ENCODE assay signal across 11 cellular contexts in genomic region chr18:58866261-58867232, GRCh38. TPM values are rescaled to one million over a fixed set of nuclear protein-coding genes. Genes with fewer than 3 reads are reported as not detected.
DNase-seq lines count a peak whose midpoint lies in the region; ATAC-seq and TF ChIP-seq lines count a peak whose summit lies in the region.
"Had no signal": no experiment of that assay in that cellular context is flagged by ENCODE, and none has a peak within 500 bp of the region (broad histone marks: within the 10 kb centered on the region; RNA-seq: fewer than 3 reads in every experiment).

No MANE protein-coding gene starts in this region.

- CTCF ChIA-PET in CD8-positive, alpha-beta T cell (lab: Charles Lee): interaction anchor here (1.0 kb wide), 1 partner anchor 10 kb away, joined by 4 read pairs; no protein-coding TSS in a partner anchor

- no peak overlapping the region for H3K4me3 Mint-ChIP-seq in CD8-positive, alpha-beta T cell
- no peak overlapping the region for H3K4me3 Mint-ChIP-seq in activated T-helper 17 cell treated with anti-CD3 and anti-CD28 coated beads, Interleukin-2, amount 50 U/mL, for 72 hours
- H3K4me3 Mint-ChIP-seq: activated naive CD8-positive, alpha-beta T cell treated with anti-CD3 and anti-CD28 coated beads, Interleukin-2, amount 10 ng/mL, durations not matched to agents 7 days and 5 days had no signal

- H3K36me3 ChIP-seq in CD8-positive, alpha-beta T cell (ENCODE audit: insufficient read depth, low read length): no peaks in the 10 kb centered on the region
- peaks cover 27% of the 10 kb centered on the region for H3K36me3 ChIP-seq in adipocyte (ENCODE audit: control insufficient read depth, insufficient read depth, low read length, severe bottlenecking)
- H3K36me3 ChIP-seq in gastrocnemius medialis: peaks cover 0 to 20% of the 10 kb centered on the region in 2 donors

- H3K4me3 ChIP-seq in CD8-positive, alpha-beta T cell (ENCODE audit: low read depth, low read length): no peak overlapping the region
- H3K4me3 ChIP-seq in adipocyte (ENCODE audit: low read length): no peak overlapping the region
- H3K4me3 ChIP-seq in right cardiac atrium (ENCODE audit: low read length): peak overlapping the region; percentile 37
- H3K4me3 ChIP-seq in gastrocnemius medialis: peak overlapping the region in 2 of 4 donors; percentile 19 to 68

- peak overlapping the region; percentile 23 for H3K27ac Mint-ChIP-seq in CD8-positive, alpha-beta T cell
- H3K27ac Mint-ChIP-seq in activated T-helper 17 cell treated with anti-CD3 and anti-CD28 coated beads, Interleukin-2, amount 50 U/mL, for 72 hours: no peak overlapping the region
- H3K27ac Mint-ChIP-seq: activated naive CD8-positive, alpha-beta T cell treated with anti-CD3 and anti-CD28 coated beads, Interleukin-2, amount 10 ng/mL, durations not matched to agents 7 days and 5 days had no signal

- H3K36me3 Mint-ChIP-seq in CD8-positive, alpha-beta T cell: no peaks in the 10 kb centered on the region
- H3K36me3 Mint-ChIP-seq in activated T-helper 17 cell treated with anti-CD3 and anti-CD28 coated beads, Interleukin-2, amount 50 U/mL, for 72 hours (ENCODE audit: low read depth): peaks cover 28% of the 10 kb centered on the region
- H3K36me3 Mint-ChIP-seq: activated naive CD8-positive, alpha-beta T cell treated with anti-CD3 and anti-CD28 coated beads, Interleukin-2, amount 10 ng/mL, durations not matched to agents 7 days and 5 days had no signal

- no peaks in the 10 kb centered on the region for H3K27me3 ChIP-seq in CD8-positive, alpha-beta T cell (ENCODE audit: insufficient read depth, low read length)
- no peaks in the 10 kb centered on the region for H3K27me3 ChIP-seq in adipocyte (replicated peaks; ENCODE audit: control insufficient read depth, insufficient read depth, low read length)
- no peaks in the 10 kb centered on the region for H3K27me3 ChIP-seq in right cardiac atrium (ENCODE audit: control insufficient read depth, insufficient read depth)
- no peaks in the 10 kb centered on the region for H3K27me3 ChIP-seq in gastrocnemius medialis

- peaks cover 63% of the 10 kb centered on the region for H3K27me3 Mint-ChIP-seq in CD8-positive, alpha-beta T cell (ENCODE audit: low read depth)
- peaks cover 45% of the 10 kb centered on the region for H3K27me3 Mint-ChIP-seq in activated T-helper 17 cell treated with anti-CD3 and anti-CD28 coated beads, Interleukin-2, amount 50 U/mL, for 72 hours

- H3K4me1 Mint-ChIP-seq in CD8-positive, alpha-beta T cell (ENCODE audit: low read depth): peaks cover 12% of the 10 kb centered on the region
- no peaks in the 10 kb centered on the region for H3K4me1 Mint-ChIP-seq in activated T-helper 17 cell treated with anti-CD3 and anti-CD28 coated beads, Interleukin-2, amount 50 U/mL, for 72 hours

- H3K9ac ChIP-seq in adipocyte (ENCODE audit: low read length): peak overlapping the region; percentile 10

- H3K4me1 ChIP-seq in CD8-positive, alpha-beta T cell (ENCODE audit: insufficient read depth, low read length): peaks cover 3% of the 10 kb centered on the region
- peaks cover 31% of the 10 kb centered on the region for H3K4me1 ChIP-seq in adipocyte (ENCODE audit: control insufficient read depth, insufficient read depth, low read length)
- peaks cover 29% of the 10 kb centered on the region for H3K4me1 ChIP-seq in right cardiac atrium (ENCODE audit: control insufficient read depth, insufficient read depth, low read length)
- H3K4me1 ChIP-seq in gastrocnemius medialis: peaks cover 76 to 80% of the 10 kb centered on the region in 2 donors

- ATAC-seq in CD8-positive, alpha-beta T cell: no peak
- ATAC-seq in right cardiac atrium: no peak
- ATAC-seq in gastrocnemius medialis: no peak
- no peak for ATAC-seq in activated T-helper 17 cell treated with anti-CD3 and anti-CD28 coated beads, Interleukin-2, amount 50 U/mL, for 72 hours (replicated peaks)
- ATAC-seq: HCT116 had no signal

- TF ChIP-seq CTCF in CD8-positive, alpha-beta T cell (IDR thresholded peaks at IDR 0.05): no peak
- no peak for TF ChIP-seq CTCF in gastrocnemius medialis (IDR thresholded peaks at IDR 0.05 in 4 of 5, conservative IDR thresholded peaks at IDR 0.05 in 1 of 5)

- no peak for DNase-seq in CD8-positive, alpha-beta T cell
- DNase-seq in adipocyte (ENCODE audit: low read depth): peak; percentile 15
- peak in 1 of 3 donors; percentile 30 for DNase-seq in right cardiac atrium
- DNase-seq in gastrocnemius medialis: no peak
- no peak for DNase-seq in SKM-1 treated with dmso at 0.1 percent for 144 hours (lab: John Stamatoyannopoulos, UW; ENCODE audit: unreplicated experiment)
- DNase-seq in COLO829 (ENCODE audit: low spot score): no peak
- DNase-seq in DMS114 treated with DMSO at 0.1 percent for 48 hours (lab: John Stamatoyannopoulos, UW; ENCODE audit: unreplicated experiment): no peak
- DNase-seq: activated naive CD8-positive, alpha-beta T cell treated with anti-CD3 and anti-CD28 coated beads, Interleukin-2, amount 10 ng/mL, durations not matched to agents 7 days and 5 days; NCI-H524 treated with DMSO at 0.1 percent for 48 hours had no signal

- no peak for TF ChIP-seq POLR2A in gastrocnemius medialis (IDR thresholded peaks at IDR 0.05)

- in situ Hi-C loops in gastrocnemius medialis (cut with MboI; ENCODE audit: low sequenced_read_pairs in 4 of 4): no loop called here

- peaks cover 4% of the 10 kb centered on the region for H3K9me3 Mint-ChIP-seq in CD8-positive, alpha-beta T cell
- no peaks in the 10 kb centered on the region for H3K9me3 Mint-ChIP-seq in activated T-helper 17 cell treated with anti-CD3 and anti-CD28 coated beads, Interleukin-2, amount 50 U/mL, for 72 hours
- H3K9me3 Mint-ChIP-seq: activated naive CD8-positive, alpha-beta T cell treated with anti-CD3 and anti-CD28 coated beads, Interleukin-2, amount 10 ng/mL, durations not matched to agents 7 days and 5 days had no signal

- H3K9me3 ChIP-seq in CD8-positive, alpha-beta T cell (ENCODE audit: low read length): no peaks in the 10 kb centered on the region
- H3K9me3 ChIP-seq in adipocyte (ENCODE audit: control insufficient read depth, low read length) (no peaks in the 10 kb centered on the region), right cardiac atrium (ENCODE audit: control insufficient read depth, low read length) (no peaks in the 10 kb centered on the region), gastrocnemius medialis (no peaks in the 10 kb centered on the region)

- no peak overlapping the region for H3K27ac ChIP-seq in CD8-positive, alpha-beta T cell (ENCODE audit: low read depth, low read length)
- H3K27ac ChIP-seq in right cardiac atrium (ENCODE audit: low read length): peak overlapping the region; percentile 80
- H3K27ac ChIP-seq in gastrocnemius medialis: peak overlapping the region; percentile 93 to 97 (median 96)

- POLR2A ChIA-PET in CD8-positive, alpha-beta T cell (lab: Charles Lee): no interaction called here

- 34% methylated on average over 13 of the region's 13 CpGs for WGBS in right cardiac atrium

- intact Hi-C loops in CD8-positive, alpha-beta T cell (cut with DNase I, micrococcal nuclease): no loop called here
- intact Hi-C loops in right cardiac atrium (cut with DNase I) (loop anchor here in 2 of 4 donors (10.0 kb wide), 3 partner anchors 82 to 188 kb away; no protein-coding TSS in a partner anchor), gastrocnemius medialis (cut with DNase I; ENCODE audit: low total_unique reads) (loop anchor here (5.0 kb wide), 2 partner anchors 84 to 191 kb away; no protein-coding TSS in a partner anchor)

RNA-seq across cellular contexts. Expression of gene ZNF532, which starts 1.9 kb away (rescaled TPM):
- total RNA-seq in CD8-positive, alpha-beta T cell: 1 to 10 TPM; 3.4 to 3.7 TPM
- 10 to 100 TPM; 70.5 to 87.9 (median 75.9) TPM for total RNA-seq in right cardiac atrium
- polyA plus RNA-seq in right cardiac atrium: 21.1 TPM
- 100 to 1,000 TPM in 1 of 4 donors, 10 to 100 TPM in 3; 54.7 to 124 (median 91.2) TPM for total RNA-seq in gastrocnemius medialis
- 10 to 100 TPM in 1 of 2 donors, 1 to 10 TPM in 1; 8.6 to 11.8 TPM for total RNA-seq in activated T-helper 17 cell treated with anti-CD3 and anti-CD28 coated beads, Interleukin-2, amount 50 U/mL, for 72 hours

Comparison
In these comparisons a context has a peak if more than half of its experiments do, and no peak if none do; other contexts are left out.
1. RNA of gene ZNF532, which starts 1.9 kb away (total RNA-seq): 54.7 to 124 TPM in gastrocnemius medialis and 70.5 to 87.9 TPM in right cardiac atrium; 8.6 to 11.8 TPM in activated T-helper 17 cell treated with anti-CD3 and anti-CD28 coated beads, Interleukin-2, amount 50 U/mL, for 72 hours and 3.4 to 3.7 TPM in CD8-positive, alpha-beta T cell; every median in the first group is over 4 times any median in the second.